Comparison of ENCODE assay signal across 2 cellular contexts in genomic region chr12:32577328-32577727, GRCh38.
TF ChIP-seq lines count a peak whose summit lies in the region.

No MANE protein-coding gene starts in this region.

TF ChIP-seq in GM23338, 12 proteins besides CTCF, POLR2A, EP300 and RAD21 (continued from another document):
- no peak for TF ChIP-seq ZNF462 (CRISPR knock-in tag; IDR thresholded peaks at IDR 0.05)

TF ChIP-seq in WTC11, 78 proteins besides CTCF, POLR2A, EP300 and RAD21 (continued from another document):
- TF ChIP-seq ARID4B (CRISPR knock-in tag; IDR thresholded peaks at IDR 0.05; ENCODE audit: borderline replicate concordance) (no peak), OVOL2 (CRISPR knock-in tag; IDR thresholded peaks at IDR 0.05; ENCODE audit: borderline replicate concordance) (no peak), E2F4 (CRISPR knock-in tag; IDR thresholded peaks at IDR 0.05; ENCODE audit: borderline replicate concordance, low read depth) (no peak), MXD4 (CRISPR knock-in tag; IDR thresholded peaks at IDR 0.05; ENCODE audit: borderline replicate concordance) (no peak), FOXK1 (CRISPR knock-in tag; IDR thresholded peaks at IDR 0.05) (no peak), RELA (CRISPR knock-in tag; IDR thresholded peaks at IDR 0.05; ENCODE audit: borderline replicate concordance) (no peak)
